22 cellular contexts compared by ENCODE assay signal in the genomic region with DNA sequence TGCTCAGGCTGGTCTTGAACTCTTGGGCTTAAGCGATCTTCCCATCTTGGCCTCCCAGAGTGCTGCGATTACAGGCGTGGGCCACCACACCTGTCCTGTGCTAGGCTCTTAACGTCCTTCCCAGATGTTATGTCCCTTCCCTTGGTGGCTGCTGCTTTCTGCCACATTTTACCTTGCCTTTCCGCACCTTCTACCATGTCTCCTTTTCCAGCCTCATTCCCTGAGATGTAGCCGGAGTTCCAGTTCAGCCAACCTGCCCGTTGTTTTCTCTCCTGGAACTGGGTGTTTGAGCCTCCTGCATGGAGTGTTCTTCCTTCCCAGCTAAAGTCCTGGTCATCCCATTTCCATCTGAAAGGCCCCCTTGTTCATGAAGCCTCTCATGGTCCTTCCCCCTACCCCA.
DNase-seq lines count a peak whose midpoint lies in the region; ATAC-seq and TF ChIP-seq lines count a peak whose summit lies in the region.
"Had no signal": no experiment of that assay in that cellular context is flagged by ENCODE, and none has a peak within 500 bp of the region (broad histone marks: within the 10 kb centered on the region; RNA-seq: fewer than 3 reads in every experiment).

No MANE protein-coding gene starts in this region.

- H3K27ac ChIP-seq in H9 (ENCODE audit: insufficient read length, low read depth, low read length) (no peak overlapping the region), endodermal cell (ENCODE audit: low read depth, low read length) (no peak overlapping the region)
- H3K27ac ChIP-seq: HL-60 had no signal

- H2BK20ac ChIP-seq in H9 (ENCODE audit: low read depth, low read length, poor library complexity, severe bottlenecking), result no peak overlapping the region

- H3K56ac ChIP-seq in H9 (ENCODE audit: insufficient read length, low read depth, low read length), result no peak overlapping the region

- H3K9me3 Mint-ChIP-seq in CD14-positive monocyte (peaks cover 0 to 2% (median 0%) of the 10 kb centered on the region in 7 donors), H9 (no peaks in the 10 kb centered on the region), endodermal cell (no peaks in the 10 kb centered on the region)
- H3K9me3 Mint-ChIP-seq in activated T-helper 2 cell treated with anti-CD3 and anti-CD28 coated beads, Interferon-gamma antibody, Interleukin-2, Interleukin-4, amounts not matched to agents 10 μg/mL and 5 μg/mL and 100 μg/mL, durations not matched to agents 14 hours and 24 hours and 36 hours, result no peaks in the 10 kb centered on the region
- H3K9me3 Mint-ChIP-seq: CD4-positive, alpha-beta T cell had no signal

- no peak overlapping the region for H3K23ac ChIP-seq in H9 (ENCODE audit: insufficient read length, low read depth, low read length)

- no peak overlapping the region for H2BK15ac ChIP-seq in H9 (ENCODE audit: low read depth, low read length)

- H3K79me2 ChIP-seq in H9 (ENCODE audit: insufficient read depth, low read length), result no peaks in the 10 kb centered on the region

- H3K4me3 ChIP-seq in endodermal cell (ENCODE audit: low read length), result no peak overlapping the region
- H3K4me3 ChIP-seq: GM12878 had no signal

- H3K4me1 Mint-ChIP-seq in CD14-positive monocyte, result peaks cover 52% of the 10 kb centered on the region
- H3K4me1 Mint-ChIP-seq in H9, result peaks cover 7 to 19% of the 10 kb centered on the region in 2 experiments
- H3K4me1 Mint-ChIP-seq in activated T-helper 2 cell treated with anti-CD3 and anti-CD28 coated beads, Interferon-gamma antibody, Interleukin-2, Interleukin-4, amounts not matched to agents 10 μg/mL and 5 μg/mL and 100 μg/mL, durations not matched to agents 14 hours and 24 hours and 36 hours (ENCODE audit: low read depth), result peaks cover 57% of the 10 kb centered on the region
- H3K4me1 Mint-ChIP-seq in endodermal cell, result peaks cover 19% of the 10 kb centered on the region

- no peak overlapping the region for H4K5ac ChIP-seq in H9 (ENCODE audit: insufficient read length, low read depth, low read length)

- H2BK12ac ChIP-seq in H9 (ENCODE audit: insufficient read length, low read depth, low read length), result no peak overlapping the region

- H3K27me3 Mint-ChIP-seq in CD14-positive monocyte (ENCODE audit: low read depth in 3 of 3) (peaks cover 0 to 6% (median 0%) of the 10 kb centered on the region in 3 donors), H9 (ENCODE audit: low read depth) (no peaks in the 10 kb centered on the region), endodermal cell (ENCODE audit: insufficient read depth) (no peaks in the 10 kb centered on the region)
- no peaks in the 10 kb centered on the region for H3K27me3 Mint-ChIP-seq in activated T-helper 2 cell treated with anti-CD3 and anti-CD28 coated beads, Interferon-gamma antibody, Interleukin-2, Interleukin-4, amounts not matched to agents 10 μg/mL and 5 μg/mL and 100 μg/mL, durations not matched to agents 14 hours and 24 hours and 36 hours (ENCODE audit: low read depth)
- H3K27me3 Mint-ChIP-seq: CD4-positive, alpha-beta T cell had no signal

- no CpG with 5 or more reads among the region's 7 CpGs for WGBS in H9 (ENCODE audit: extremely low coverage, insufficient read length, low lambda C conversion rate)
- 95 to 96% methylated on average over 7 of the region's 7 CpGs for WGBS in endodermal cell (ENCODE audit: insufficient coverage in 1 of 2, insufficient read length in 1 of 2), 2 experiments

- ATAC-seq in HG02588 (IDR thresholded peaks at IDR 0.05; ENCODE audit: unreplicated experiment), result no peak
- ATAC-seq: GM12878, HepG2 had no signal

- H3K14ac ChIP-seq in H9 (ENCODE audit: insufficient read depth, low read length), result no peak overlapping the region; the same call in 1 of the 2 replicates

- no peak overlapping the region for H4K8ac ChIP-seq in H9 (replicated peaks; ENCODE audit: insufficient read length, low read depth, low read length)

- H3K4ac ChIP-seq in H9 (ENCODE audit: low read depth, low read length), result no peak overlapping the region

- no peaks in the 10 kb centered on the region for H3K79me1 ChIP-seq in H9 (ENCODE audit: insufficient read depth, low read depth, low read length, poor library complexity, severe bottlenecking)

- H3K4me3 Mint-ChIP-seq in CD14-positive monocyte (no peak overlapping the region), H9 (no peak overlapping the region; a peak in 1 of 5 replicates), endodermal cell (no peak overlapping the region)
- H3K4me3 Mint-ChIP-seq in activated T-helper 2 cell treated with anti-CD3 and anti-CD28 coated beads, Interferon-gamma antibody, Interleukin-2, Interleukin-4, amounts not matched to agents 10 μg/mL and 5 μg/mL and 100 μg/mL, durations not matched to agents 14 hours and 24 hours and 36 hours (ENCODE audit: low read depth), result no peak overlapping the region
- H3K4me3 Mint-ChIP-seq: CD4-positive, alpha-beta T cell had no signal

- no peaks in the 10 kb centered on the region for H3K23me2 ChIP-seq in H9 (ENCODE audit: insufficient read length, low read depth, low read length, poor library complexity, severe bottlenecking)

- no peaks in the 10 kb centered on the region for H4K20me1 ChIP-seq in H9 (ENCODE audit: control insufficient read depth, insufficient read depth, insufficient read length)

- H3K9ac ChIP-seq in H9 (ENCODE audit: extremely low read depth, insufficient read length, low read length) (no peak overlapping the region), endodermal cell (ENCODE audit: extremely low read depth, low read length, poor library complexity, severe bottlenecking) (no peak overlapping the region)

- DNase-seq in CD14-positive monocyte (ENCODE audit: low spot score), result no peak
- DNase-seq in H9, result no peak
- DNase-seq in activated T-helper 2 cell treated with anti-CD3 and anti-CD28 coated beads, Interferon-gamma antibody, Interleukin-2, Interleukin-4, amounts not matched to agents 10 μg/mL and 5 μg/mL and 100 μg/mL, durations not matched to agents 14 hours and 24 hours and 36 hours (ENCODE audit: low spot score), result no peak
- DNase-seq in mesenteric fat pad (ENCODE audit: low spot score), result peak; percentile 30
- DNase-seq in endodermal cell, result no peak
- no peak for DNase-seq in NCI-H748 (lab: John Stamatoyannopoulos, UW; ENCODE audit: unreplicated experiment)
- DNase-seq: BE2C; CD4-positive, alpha-beta T cell; COR-L47; DMS79; H7; KBM-7; NCI-H1105; NCI-H2029 treated with DMSO at 0.1 percent for 48 hours; NCI-H345; NCI-H524; NCI-H82; Right ventricle myocardium superior had no signal

- no peak overlapping the region for H3T11ph ChIP-seq in H9 (ENCODE audit: low read length)

- H3K18ac ChIP-seq in H9 (ENCODE audit: insufficient read length, low read depth, low read length), result no peak overlapping the region

- no peak overlapping the region for H2BK120ac ChIP-seq in H9 (ENCODE audit: low read depth, low read length, poor library complexity, severe bottlenecking)

- no peak overlapping the region for H2BK5ac ChIP-seq in H9 (ENCODE audit: insufficient read length, low read length)

- H3K4me1 ChIP-seq in H9 (ENCODE audit: insufficient read depth, low read length), result peaks cover 3% of the 10 kb centered on the region; the same call in 1 of the 2 replicates
- peaks cover 4% of the 10 kb centered on the region for H3K4me1 ChIP-seq in endodermal cell (ENCODE audit: control insufficient read depth, insufficient read depth, low read length)
- H3K4me1 ChIP-seq: BE2C had no signal

- H3K36me3 Mint-ChIP-seq in CD14-positive monocyte, result peaks cover 26 to 44% of the 10 kb centered on the region in 2 donors
- H3K36me3 Mint-ChIP-seq in H9 (ENCODE audit: insufficient read depth in 1 of 3, low read depth in 3 of 3), result no peaks in the 10 kb centered on the region
- peaks cover 47% of the 10 kb centered on the region for H3K36me3 Mint-ChIP-seq in activated T-helper 2 cell treated with anti-CD3 and anti-CD28 coated beads, Interferon-gamma antibody, Interleukin-2, Interleukin-4, amounts not matched to agents 10 μg/mL and 5 μg/mL and 100 μg/mL, durations not matched to agents 14 hours and 24 hours and 36 hours (ENCODE audit: low read depth)
- H3K36me3 Mint-ChIP-seq in endodermal cell (ENCODE audit: low read depth), result peaks cover under 1% of the 10 kb centered on the region

- H3K4me2 ChIP-seq in H9 (ENCODE audit: insufficient read depth, insufficient read length, low read length), result no peak overlapping the region

- intact Hi-C loops in CD14-positive monocyte (cut with micrococcal nuclease), result no loop called here
- intact Hi-C loops in activated T-helper 2 cell treated with anti-CD3 and anti-CD28 coated beads, Interferon-gamma antibody, Interleukin-2, Interleukin-4, amounts not matched to agents 10 μg/mL and 5 μg/mL and 100 μg/mL, durations not matched to agents 14 hours and 24 hours and 36 hours (cut with micrococcal nuclease), result no loop called here

- H3K36me3 ChIP-seq in endodermal cell (ENCODE audit: control insufficient read depth, insufficient read depth, low read length), result no peaks in the 10 kb centered on the region
- H3K36me3 ChIP-seq: BE2C had no signal

- H3K9me3 ChIP-seq in H9 (ENCODE audit: control insufficient read depth, low read depth, low read length) (no peaks in the 10 kb centered on the region), endodermal cell (ENCODE audit: control insufficient read depth, low read length) (no peaks in the 10 kb centered on the region)
- H3K9me3 ChIP-seq: BE2C had no signal

- H3K27ac Mint-ChIP-seq in CD14-positive monocyte (peak overlapping the region in 5 of 7 donors; percentile 13 to 78 (median 15)), H9 (peak overlapping the region in 2 of 3 experiments; percentile 3 to 8; a peak in 3 of 7 replicates), endodermal cell (no peak overlapping the region)
- peak overlapping the region; percentile 47 for H3K27ac Mint-ChIP-seq in activated T-helper 2 cell treated with anti-CD3 and anti-CD28 coated beads, Interferon-gamma antibody, Interleukin-2, Interleukin-4, amounts not matched to agents 10 μg/mL and 5 μg/mL and 100 μg/mL, durations not matched to agents 14 hours and 24 hours and 36 hours
- H3K27ac Mint-ChIP-seq: CD4-positive, alpha-beta T cell had no signal

- H4K91ac ChIP-seq in H9 (ENCODE audit: insufficient read length, low read depth, low read length), result no peak overlapping the region

- no peak for TF ChIP-seq CTCF in CD14-positive monocyte (IDR thresholded peaks at IDR 0.05)
- no peak for TF ChIP-seq CTCF in H9 (conservative IDR thresholded peaks at IDR 0.05)
- TF ChIP-seq CTCF in endodermal cell (conservative IDR thresholded peaks at IDR 0.05), result no peak

- no peak overlapping the region for H2AFZ ChIP-seq in H9 (ENCODE audit: low read length)

- H3K27me3 ChIP-seq in H9 (ENCODE audit: insufficient read depth, low read length) (no peaks in the 10 kb centered on the region), endodermal cell (ENCODE audit: control insufficient read depth, insufficient read depth, low read length, poor library complexity, severe bottlenecking) (no peaks in the 10 kb centered on the region)
- H3K27me3 ChIP-seq: BE2C had no signal

- no peak overlapping the region for H2AK5ac ChIP-seq in H9 (ENCODE audit: insufficient read length, low read length)
